Comparison of ENCODE assay signal across 8 cellular contexts in the genomic region with DNA sequence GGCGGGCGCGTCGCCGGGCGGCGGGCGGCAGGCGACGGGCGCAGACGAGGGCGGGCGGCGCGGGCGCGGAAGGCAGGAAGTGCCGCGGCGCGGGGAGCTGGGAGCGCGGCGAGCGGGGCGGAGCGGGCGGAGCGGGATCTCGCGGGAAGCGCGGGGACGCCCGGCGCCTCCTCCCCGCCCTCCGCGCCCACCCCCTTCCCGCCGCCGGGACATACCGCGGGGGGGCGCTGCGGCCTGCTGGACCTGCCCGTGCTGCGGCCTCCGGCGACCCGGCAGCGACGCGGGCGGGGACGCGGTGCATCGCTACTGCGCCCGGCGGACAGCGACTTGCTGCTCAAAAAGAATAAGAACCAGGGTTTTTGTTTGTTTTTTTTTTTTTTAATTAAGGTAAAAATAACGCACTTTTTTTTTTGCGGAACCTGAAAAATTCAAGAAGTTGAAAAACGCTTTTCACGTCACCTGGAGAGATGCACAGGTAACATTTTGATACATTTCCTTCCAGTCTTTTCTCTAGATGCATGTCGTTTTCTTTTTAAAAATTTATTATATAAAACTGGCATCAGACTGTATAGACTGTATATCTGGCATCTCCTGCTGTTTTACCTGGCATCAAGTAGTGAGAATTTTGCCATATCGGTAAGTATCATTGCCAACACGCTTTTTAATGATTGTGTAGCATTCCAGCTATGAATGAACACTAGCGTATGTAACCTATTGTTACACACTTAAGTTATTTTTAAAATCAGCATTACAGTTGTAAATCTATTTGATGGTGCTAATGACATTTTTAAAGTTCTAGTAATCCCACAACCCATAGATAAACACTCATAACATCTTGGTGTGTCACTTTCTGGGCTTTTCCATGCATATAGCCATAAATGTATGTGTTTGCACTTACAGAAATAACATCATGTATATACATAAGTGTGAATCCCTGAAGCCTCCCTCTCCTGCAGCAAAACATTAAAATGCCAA. TPM values are rescaled to one million over a fixed set of nuclear protein-coding genes. Genes with fewer than 3 reads are reported as not detected.
DNase-seq lines count a peak whose midpoint lies in the region; ATAC-seq and TF ChIP-seq lines count a peak whose summit lies in the region.

A gene with protein sequence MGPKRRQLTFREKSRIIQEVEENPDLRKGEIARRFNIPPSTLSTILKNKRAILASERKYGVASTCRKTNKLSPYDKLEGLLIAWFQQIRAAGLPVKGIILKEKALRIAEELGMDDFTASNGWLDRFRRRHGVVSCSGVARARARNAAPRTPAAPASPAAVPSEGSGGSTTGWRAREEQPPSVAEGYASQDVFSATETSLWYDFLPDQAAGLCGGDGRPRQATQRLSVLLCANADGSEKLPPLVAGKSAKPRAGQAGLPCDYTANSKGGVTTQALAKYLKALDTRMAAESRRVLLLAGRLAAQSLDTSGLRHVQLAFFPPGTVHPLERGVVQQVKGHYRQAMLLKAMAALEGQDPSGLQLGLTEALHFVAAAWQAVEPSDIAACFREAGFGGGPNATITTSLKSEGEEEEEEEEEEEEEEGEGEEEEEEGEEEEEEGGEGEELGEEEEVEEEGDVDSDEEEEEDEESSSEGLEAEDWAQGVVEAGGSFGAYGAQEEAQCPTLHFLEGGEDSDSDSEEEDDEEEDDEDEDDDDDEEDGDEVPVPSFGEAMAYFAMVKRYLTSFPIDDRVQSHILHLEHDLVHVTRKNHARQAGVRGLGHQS (minus strand): TSS at position 76 of the 975 bp plus-strand sequence. CDS start 257 bp downstream, outside the sequence.

- no peaks in the 10 kb centered on the region for H3K9me3 Mint-ChIP-seq in activated CD4-positive, alpha-beta memory T cell treated with anti-CD3 and anti-CD28 coated beads, Interleukin-2, amount 10 ng/mL, durations not matched to agents 7 days and 5 days

- 2 to 9% methylated on average over 26 to 71 of the region's 71 CpGs for WGBS in lung, 2 donors

- H3K4me1 Mint-ChIP-seq in activated CD4-positive, alpha-beta memory T cell treated with anti-CD3 and anti-CD28 coated beads, Interleukin-2, amount 10 ng/mL, durations not matched to agents 7 days and 5 days: peaks cover 44% of the 10 kb centered on the region

- no peaks in the 10 kb centered on the region for H3K9me3 ChIP-seq in lung (ENCODE audit: control insufficient read depth in 2 of 2, insufficient read depth in 1 of 2, low read length in 1 of 2)

- peak within 1 kb of the TSS; percentile 84 to 91 for H3K27ac ChIP-seq in lung (ENCODE audit: low read depth in 1 of 2, low read length in 1 of 2)

- peaks cover 14 to 23% of the 10 kb centered on the region in 2 donors for H3K4me1 ChIP-seq in lung (ENCODE audit: control insufficient read depth in 2 of 2, insufficient read depth in 2 of 2, low read length in 2 of 2)

- DNase-seq in C1 segment of cervical spinal cord (lab: John Stamatoyannopoulos, UW): peak in 13 of 14 donors; percentile 47 to 93 (median 72)
- peak; percentile 94 for DNase-seq in GM19240 (ENCODE audit: insufficient read length, low spot score)
- peak; percentile 84 for DNase-seq in NCI-H748 treated with DMSO at 0.1 percent for 48 hours (lab: John Stamatoyannopoulos, UW)
- peak; percentile 92 for DNase-seq in activated CD4-positive, alpha-beta memory T cell treated with anti-CD3 and anti-CD28 coated beads, Interleukin-2, amount 10 ng/mL, durations not matched to agents 7 days and 5 days
- peak; percentile 87 for DNase-seq in effector CD4-positive, alpha-beta T cell
- DNase-seq in lung (ENCODE audit: low spot score): peak; percentile 86
- DNase-seq in stimulated activated CD4-positive, alpha-beta T cell treated with anti-CD3 and anti-CD28 coated beads, TNF-alpha, amount 100 ng/mL, for 4 hours (ENCODE audit: low read depth in 3 of 3): peak; percentile 79 to 86 (median 82)

- peak; percentile 81 for ATAC-seq in HG03460 (IDR thresholded peaks at IDR 0.05; ENCODE audit: unreplicated experiment)
- peak; percentile 94 for ATAC-seq in lung (ENCODE audit: insufficient read depth, low FRiP score)

- no peaks in the 10 kb centered on the region for H3K27me3 ChIP-seq in lung (ENCODE audit: control insufficient read depth, insufficient read depth)

- peaks cover 11% of the 10 kb centered on the region for H3K36me3 Mint-ChIP-seq in activated CD4-positive, alpha-beta memory T cell treated with anti-CD3 and anti-CD28 coated beads, Interleukin-2, amount 10 ng/mL, durations not matched to agents 7 days and 5 days (ENCODE audit: low read depth)

- H3K27me3 Mint-ChIP-seq in activated CD4-positive, alpha-beta memory T cell treated with anti-CD3 and anti-CD28 coated beads, Interleukin-2, amount 10 ng/mL, durations not matched to agents 7 days and 5 days: no peaks in the 10 kb centered on the region

- H3K27ac Mint-ChIP-seq in activated CD4-positive, alpha-beta memory T cell treated with anti-CD3 and anti-CD28 coated beads, Interleukin-2, amount 10 ng/mL, durations not matched to agents 7 days and 5 days: peak within 1 kb of the TSS; percentile 77

- H3K36me3 ChIP-seq in lung (ENCODE audit: control insufficient read depth in 2 of 2, insufficient read depth in 2 of 2, low read length in 2 of 2): peaks cover 0 to 12% of the 10 kb centered on the region in 2 donors

- H3K4me3 Mint-ChIP-seq in activated CD4-positive, alpha-beta memory T cell treated with anti-CD3 and anti-CD28 coated beads, Interleukin-2, amount 10 ng/mL, durations not matched to agents 7 days and 5 days: peak within 1 kb of the TSS; percentile 81

- peak; percentile 84 for TF ChIP-seq CTCF in lung (IDR thresholded peaks at IDR 0.05; ENCODE audit: control extremely low read depth, extremely low read depth)

- CTCF ChIA-PET in activated CD4-positive, alpha-beta memory T cell treated with anti-CD3 and anti-CD28 coated beads, Interleukin-2, amount 10 ng/mL, durations not matched to agents 7 days and 5 days (lab: Charles Lee): interaction anchor here (0.6 to 9.4 kb wide), 22 partner anchors 8 to 305 kb away, joined by 3 to 98 read pairs (median 5); a partner anchor contains a TSS

- H3K4me3 ChIP-seq in lung: peak within 1 kb of the TSS; percentile 68

- POLR2A ChIA-PET in activated CD4-positive, alpha-beta memory T cell treated with anti-CD3 and anti-CD28 coated beads, Interleukin-2, amount 10 ng/mL, durations not matched to agents 7 days and 5 days (lab: Charles Lee): interaction anchor here (0.6 to 8.8 kb wide), 16 partner anchors 8 to 122 kb away, joined by 3 to 90 read pairs (median 4); a partner anchor contains a TSS

RNA-seq across cellular contexts. Expression of the gene that starts here (rescaled TPM):
- total RNA-seq in activated CD4-positive, alpha-beta memory T cell treated with anti-CD3 and anti-CD28 coated beads, Interleukin-2, amount 10 ng/mL, durations not matched to agents 7 days and 5 days: 10 to 100 TPM; 67.0 to 68.0 TPM
- 100 to 1,000 TPM in 1 of 2 donors, 10 to 100 TPM in 1; 35.9 to 113 TPM for total RNA-seq in lung
- polyA plus RNA-seq in lung: 10 to 100 TPM; 72.9 to 85.8 TPM

Comparison
In these comparisons a context has a peak if more than half of its experiments do, and no peak if none do; other contexts are left out.
1. Peak in every context shown above with its lines: DNase-seq, ATAC-seq, H3K4me3 ChIP-seq and H3K27ac ChIP-seq.